Comparison of ENCODE assay signal across 8 cellular contexts in genomic region chr1:231603598-231604275, GRCh38. TPM values are rescaled to one million over a fixed set of nuclear protein-coding genes. Genes with fewer than 3 reads are reported as not detected.
A peak's percentile ranks its signal among the peaks of the same experiment; 100 is the strongest.
DNase-seq lines count a peak whose midpoint lies in the region; ATAC-seq and TF ChIP-seq lines count a peak whose summit lies in the region.

No MANE protein-coding gene starts in this region.

- H3K4me1 Mint-ChIP-seq in activated CD4-positive, alpha-beta T cell treated with anti-CD3 and anti-CD28 coated beads, Interleukin-2, amount 10 ng/mL, durations not matched to agents 7 days and 5 days = peaks cover 18% of the 10 kb centered on the region
- H3K4me1 Mint-ChIP-seq in natural killer cell treated with Interleukin-12 subunit alpha and Interleukin-12 subunit beta and Interleukin-15 and Interleukin-18, amount 100 ng/mL, for 72 hours (ENCODE audit: low read depth in 2 of 2) = peaks cover 18 to 24% of the 10 kb centered on the region in 2 donors

- CTCF ChIA-PET in activated CD4-positive, alpha-beta T cell treated with anti-CD3 and anti-CD28 coated beads, Interleukin-2, amount 10 ng/mL, durations not matched to agents 7 days and 5 days (lab: Charles Lee) = interaction anchor here (0.7 to 1.7 kb wide), 8 partner anchors 8 to 266 kb away, joined by 3 to 4 read pairs (median 3); partner anchors contain the start of genes EXOC8 and SPRTN

- peaks cover 12% of the 10 kb centered on the region for H3K27me3 Mint-ChIP-seq in activated CD4-positive, alpha-beta T cell treated with anti-CD3 and anti-CD28 coated beads, Interleukin-2, amount 10 ng/mL, durations not matched to agents 7 days and 5 days
- H3K27me3 Mint-ChIP-seq in natural killer cell treated with Interleukin-12 subunit alpha and Interleukin-12 subunit beta and Interleukin-15 and Interleukin-18, amount 100 ng/mL, for 72 hours = no peaks in the 10 kb centered on the region

- H3K27ac Mint-ChIP-seq in activated CD4-positive, alpha-beta T cell treated with anti-CD3 and anti-CD28 coated beads, Interleukin-2, amount 10 ng/mL, durations not matched to agents 7 days and 5 days = peak overlapping the region; percentile 88
- peak overlapping the region; percentile 69 to 80 for H3K27ac Mint-ChIP-seq in natural killer cell treated with Interleukin-12 subunit alpha and Interleukin-12 subunit beta and Interleukin-15 and Interleukin-18, amount 100 ng/mL, for 72 hours

- peak; percentile 63 for TF ChIP-seq CTCF in GM13977 (IDR thresholded peaks at IDR 0.05; ENCODE audit: extremely low read depth, insufficient read depth, missing control alignments)

- no peaks in the 10 kb centered on the region for H3K9me3 Mint-ChIP-seq in activated CD4-positive, alpha-beta T cell treated with anti-CD3 and anti-CD28 coated beads, Interleukin-2, amount 10 ng/mL, durations not matched to agents 7 days and 5 days
- no peaks in the 10 kb centered on the region for H3K9me3 Mint-ChIP-seq in natural killer cell treated with Interleukin-12 subunit alpha and Interleukin-12 subunit beta and Interleukin-15 and Interleukin-18, amount 100 ng/mL, for 72 hours

- DNase-seq in Ammon's horn (ENCODE audit: low spot score) = peak; percentile 69
- DNase-seq in GM13977 (ENCODE audit: low spot score) = peak; percentile 43
- peak; percentile 78 to 81 for DNase-seq in NCI-H446 (lab: John Stamatoyannopoulos, UW)
- DNase-seq in activated CD4-positive, alpha-beta T cell treated with anti-CD3 and anti-CD28 coated beads, Interleukin-2, amount 10 ng/mL, durations not matched to agents 7 days and 5 days = peak; percentile 54
- peak; percentile 34 for DNase-seq in fibroblast of gingiva (ENCODE audit: low read depth)
- DNase-seq in natural killer cell treated with Interleukin-12 subunit alpha and Interleukin-12 subunit beta and Interleukin-15 and Interleukin-18, amount 100 ng/mL, for 72 hours (ENCODE audit: low spot score) = no peak

- in situ Hi-C loops in GM13977 (cut with MboI; ENCODE audit: low pct_unique_long_range_greater_than_20kb, low sequenced_read_pairs, unreplicated experiment) = loop anchor here (10.0 kb wide), 1 partner anchor 249 kb away; no protein-coding TSS in a partner anchor

- ATAC-seq in HG03432 (IDR thresholded peaks at IDR 0.05; ENCODE audit: unreplicated experiment) = peak; percentile 80
- ATAC-seq in natural killer cell treated with Interleukin-12 subunit alpha and Interleukin-12 subunit beta and Interleukin-15 and Interleukin-18, amount 100 ng/mL, for 72 hours = peak; percentile 75 to 77
- no peak for ATAC-seq in GM18517 (IDR thresholded peaks at IDR 0.05; ENCODE audit: unreplicated experiment)

- POLR2A ChIA-PET in activated CD4-positive, alpha-beta T cell treated with anti-CD3 and anti-CD28 coated beads, Interleukin-2, amount 10 ng/mL, durations not matched to agents 7 days and 5 days (lab: Charles Lee) = no interaction called here

- no peaks in the 10 kb centered on the region for H3K36me3 Mint-ChIP-seq in activated CD4-positive, alpha-beta T cell treated with anti-CD3 and anti-CD28 coated beads, Interleukin-2, amount 10 ng/mL, durations not matched to agents 7 days and 5 days (ENCODE audit: low read depth)
- no peaks in the 10 kb centered on the region for H3K36me3 Mint-ChIP-seq in natural killer cell treated with Interleukin-12 subunit alpha and Interleukin-12 subunit beta and Interleukin-15 and Interleukin-18, amount 100 ng/mL, for 72 hours

- peak overlapping the region; percentile 88 for H3K4me3 Mint-ChIP-seq in activated CD4-positive, alpha-beta T cell treated with anti-CD3 and anti-CD28 coated beads, Interleukin-2, amount 10 ng/mL, durations not matched to agents 7 days and 5 days
- peak overlapping the region; percentile 80 for H3K4me3 Mint-ChIP-seq in natural killer cell treated with Interleukin-12 subunit alpha and Interleukin-12 subunit beta and Interleukin-15 and Interleukin-18, amount 100 ng/mL, for 72 hours

RNA-seq across cellular contexts. Expression of gene DISC1, which starts 22.9 kb away (rescaled TPM):
- total RNA-seq in activated CD4-positive, alpha-beta T cell treated with anti-CD3 and anti-CD28 coated beads, Interleukin-2, amount 10 ng/mL, durations not matched to agents 7 days and 5 days = 10 to 100 TPM; 13.3 to 17.0 TPM
- 1 to 10 TPM; 4.0 to 8.8 TPM for total RNA-seq in natural killer cell treated with Interleukin-12 subunit alpha and Interleukin-12 subunit beta and Interleukin-15 and Interleukin-18, amount 100 ng/mL, for 72 hours
